9 cellular contexts compared by ENCODE assay signal in genomic region chr16:19397372-19397771, GRCh38. TPM values are rescaled to one million over a fixed set of nuclear protein-coding genes. Genes with fewer than 3 reads are reported as not detected.
"Had no signal": no experiment of that assay in that cellular context is flagged by ENCODE, and none has a peak within 500 bp of the region (broad histone marks: within the 10 kb centered on the region; RNA-seq: fewer than 3 reads in every experiment).

No MANE protein-coding gene starts in this region.

RNA-seq across cellular contexts. Expression of gene TMC5, which starts 20.3 kb away (rescaled TPM):
- total RNA-seq: activated CD4-positive, alpha-beta T cell treated with anti-CD3 and anti-CD28 coated beads for 36 hours; activated CD4-positive, alpha-beta T cell treated with anti-CD3 and anti-CD28 coated beads, Interleukin-2, amount 10 ng/mL, durations not matched to agents 7 days and 5 days; activated CD8-positive, alpha-beta T cell treated with anti-CD3 and anti-CD28 coated beads, Interleukin-2, amount 10 ng/mL, durations not matched to agents 7 days and 5 days; activated naive CD8-positive, alpha-beta T cell treated with anti-CD3 and anti-CD28 coated beads, Interleukin-2, amount 10 ng/mL, durations not matched to agents 7 days and 5 days; activated T-helper 2 cell treated with anti-CD3 and anti-CD28 coated beads, Interferon-gamma antibody, Interleukin-2, Interleukin-4, amounts not matched to agents 10 μg/mL and 5 μg/mL and 100 μg/mL, durations not matched to agents 14 hours and 24 hours and 36 hours; ascending aorta; cardiac septum; SJSA1 had no signal
- polyA plus RNA-seq: SK-N-SH had no signal
